12 cellular contexts compared by ENCODE assay signal in genomic region chr5:149887622-149888183, GRCh38. TPM values are rescaled to one million over a fixed set of nuclear protein-coding genes. Genes with fewer than 3 reads are reported as not detected.
DNase-seq lines count a peak whose midpoint lies in the region; ATAC-seq and TF ChIP-seq lines count a peak whose summit lies in the region.
"Had no signal": no experiment of that assay in that cellular context is flagged by ENCODE, and none has a peak within 500 bp of the region (broad histone marks: within the 10 kb centered on the region; RNA-seq: fewer than 3 reads in every experiment).

No MANE protein-coding gene starts in this region.

- CTCF ChIA-PET in mammary epithelial cell (lab: Charles Lee; ENCODE audit: low non-redundant PET), result no interaction called here

- peak overlapping the region; percentile 4 for H3K4me2 ChIP-seq in mammary epithelial cell (ENCODE audit: insufficient read depth, low read depth, low read length)

- in situ Hi-C loops in mammary epithelial cell (cut with MboI; ENCODE audit: low sequenced_read_pairs in 2 of 2), result no loop called here

- no peaks in the 10 kb centered on the region for H3K79me2 ChIP-seq in mammary epithelial cell (ENCODE audit: insufficient read depth, low read length)

- no peak for TF ChIP-seq CTCF in mammary epithelial cell (conservative IDR thresholded peaks at IDR 0.05 in 1 of 2, IDR thresholded peaks at IDR 0.05 in 1 of 2; ENCODE audit: extremely low read depth in 1 of 2, insufficient read depth in 1 of 2, low read depth in 1 of 2, low read length in 2 of 2)

- dilution Hi-C loops in mammary epithelial cell (cut with HindIII; ENCODE audit: low sequenced_read_pairs), result no loop called here

- H3K4me3 ChIP-seq in mammary epithelial cell (replicated peaks in 1 of 3; ENCODE audit: insufficient read depth in 1 of 3, low read depth in 2 of 3, low read length in 3 of 3), result no peak overlapping the region
- H3K4me3 ChIP-seq: pancreas had no signal

- H3K4me1 ChIP-seq in mammary epithelial cell (ENCODE audit: insufficient read depth, low read length), result peaks cover 24% of the 10 kb centered on the region
- H3K4me1 ChIP-seq: pancreas had no signal

- no peaks in the 10 kb centered on the region for H3K27me3 ChIP-seq in mammary epithelial cell (ENCODE audit: insufficient read depth, low read length)
- H3K27me3 ChIP-seq: pancreas had no signal

- intact Hi-C loops in mammary epithelial cell (cut with micrococcal nuclease), result no loop called here

- no TSS peak for BruUV-seq in mammary epithelial cell (replicated peaks; lab: Mats Ljungman, UMichigan)

- H2AFZ ChIP-seq in mammary epithelial cell (ENCODE audit: low read depth, low read length), result peak overlapping the region; percentile 75

- H3K9me3 ChIP-seq in mammary epithelial cell (replicated peaks; ENCODE audit: insufficient read depth, low read length), result no peaks in the 10 kb centered on the region
- H3K9me3 ChIP-seq: pancreas had no signal

- DNase-seq in CMK (ENCODE audit: low read depth) (peak; percentile 52), M059J (ENCODE audit: low read depth) (peak; percentile 95), mammary epithelial cell (peak; percentile 36), lung microvascular endothelial cell (ENCODE audit: low read depth in 2 of 2) (peak; percentile 55 to 68), NCI-H1092 (lab: John Stamatoyannopoulos, UW) (no peak)
- DNase-seq in activated CD4-positive, alpha-beta T cell treated with anti-CD3 and anti-CD28 coated beads for 48 hours, result no peak
- no peak for DNase-seq in central memory CD4-positive, alpha-beta T cell
- DNase-seq: amygdala, GOT3, hippocampal formation, pancreas had no signal

- no peaks in the 10 kb centered on the region for H4K20me1 ChIP-seq in mammary epithelial cell (ENCODE audit: insufficient read depth, low read length)

- no peaks in the 10 kb centered on the region for H3K36me3 ChIP-seq in mammary epithelial cell (ENCODE audit: insufficient read depth, low read length)
- H3K36me3 ChIP-seq: pancreas had no signal

- 15% methylated on average over 7 of the region's 10 CpGs for WGBS in mammary epithelial cell (ENCODE audit: low coverage, missing lambda C conversion rate)

- no peak for ATAC-seq in HG03460 (IDR thresholded peaks at IDR 0.05; ENCODE audit: unreplicated experiment)

- peak overlapping the region; percentile 11 for H3K9ac ChIP-seq in mammary epithelial cell (ENCODE audit: insufficient read depth, low read length)

- peak overlapping the region; percentile 27 for H3K27ac ChIP-seq in mammary epithelial cell (ENCODE audit: insufficient read depth, low read depth, low read length)
- H3K27ac ChIP-seq: pancreas had no signal

RNA-seq across cellular contexts. Expression of gene PDE6A, which starts 56.9 kb away (rescaled TPM):
- 0.02 and 0.22 TPM in 2 replicates for total RNA-seq in M059J (2014; rRNA removed; shearing (Covaris generic))
- total RNA-seq in mammary epithelial cell (under 1 TPM; 0.07 to 0.17 TPM), lung microvascular endothelial cell (under 0.01 TPM in 1 of 2 replicates, not detected in the other)
- 0.06 TPM for polyA plus RNA-seq in mammary epithelial cell
- not detected for polyA minus RNA-seq in mammary epithelial cell
- total RNA-seq: pancreas had no signal
- polyA plus RNA-seq: pancreas had no signal

Comparison
In these comparisons a context has a peak if more than half of its experiments do, and no peak if none do; other contexts are left out.
1. DNase-seq: peak in CMK (single experiment), M059J (single experiment), mammary epithelial cell (single experiment) and lung microvascular endothelial cell (2 of 2); none in activated CD4-positive, alpha-beta T cell treated with anti-CD3 and anti-CD28 coated beads for 48 hours (single experiment), central memory CD4-positive, alpha-beta T cell (single experiment) and NCI-H1092 (single experiment).